In genomic region chr19:43826787-43827754, GRCh38 we compare ENCODE assay signal across 8 cellular contexts. TPM values are rescaled to one million over a fixed set of nuclear protein-coding genes. Genes with fewer than 3 reads are reported as not detected.
DNase-seq lines count a peak whose midpoint lies in the region; ATAC-seq and TF ChIP-seq lines count a peak whose summit lies in the region.

Gene ZNF283 (plus strand): TSS chr19:43827321. CDS start chr19:43833505, 6,184 bp downstream.

- H3K36me3 ChIP-seq in ascending aorta (peaks cover 18 to 38% of the 10 kb centered on the region in 2 donors), prostate gland (no peaks in the 10 kb centered on the region)

- TF ChIP-seq POLR2A in prostate gland (IDR thresholded peaks at IDR 0.05) = peak; percentile 29

- TF ChIP-seq CTCF in HFFc6 (IDR thresholded peaks at IDR 0.05) = no peak
- TF ChIP-seq CTCF in ascending aorta (IDR thresholded peaks at IDR 0.05) = no peak
- no peak for TF ChIP-seq CTCF in prostate gland (IDR thresholded peaks at IDR 0.05)

- peaks cover 3 to 10% of the 10 kb centered on the region in 2 donors for H3K4me1 ChIP-seq in ascending aorta
- H3K4me1 ChIP-seq in right cardiac atrium (ENCODE audit: control insufficient read depth, insufficient read depth, low read length) = peaks cover 1% of the 10 kb centered on the region
- no peaks in the 10 kb centered on the region for H3K4me1 ChIP-seq in prostate gland (replicated peaks)

- peaks cover 23% of the 10 kb centered on the region for H3K4me1 Mint-ChIP-seq in HFFc6 (ENCODE audit: low read depth)
- H3K4me1 Mint-ChIP-seq in T-helper 1 cell treated with Interleukin-12 subunit alpha and Interleukin-12 subunit beta and Interleukin-4 antibody, amounts not matched to agents 30 μg/mL and 1 μg/mL, for 36 hours (ENCODE audit: low read depth) = peaks cover 19% of the 10 kb centered on the region

- H3K27ac Mint-ChIP-seq in HFFc6 = peak within 1 kb of the TSS; percentile 86
- no peak within 1 kb of the TSS for H3K27ac Mint-ChIP-seq in T-helper 1 cell treated with Interleukin-12 subunit alpha and Interleukin-12 subunit beta and Interleukin-4 antibody, amounts not matched to agents 30 μg/mL and 1 μg/mL, for 36 hours

- peaks cover 42% of the 10 kb centered on the region for H3K36me3 Mint-ChIP-seq in HFFc6 (ENCODE audit: low read depth)
- peaks cover 27% of the 10 kb centered on the region for H3K36me3 Mint-ChIP-seq in T-helper 1 cell treated with Interleukin-12 subunit alpha and Interleukin-12 subunit beta and Interleukin-4 antibody, amounts not matched to agents 30 μg/mL and 1 μg/mL, for 36 hours (ENCODE audit: low read depth)

- peak; percentile 92 for DNase-seq in ELR (ENCODE audit: low read depth)
- DNase-seq in HFFc6 = peak; percentile 83
- DNase-seq in NCI-H146 (lab: John Stamatoyannopoulos, UW) = peak; percentile 97
- DNase-seq in ascending aorta (ENCODE audit: low spot score in 2 of 2) = peak; percentile 60 to 94
- DNase-seq in right cardiac atrium = peak; percentile 90 to 96 (median 95)
- peak; percentile 91 for DNase-seq in prostate gland (ENCODE audit: low spot score)
- peak; percentile 92 for DNase-seq in ureter (ENCODE audit: low spot score)

- no peaks in the 10 kb centered on the region for H3K27me3 ChIP-seq in ascending aorta
- H3K27me3 ChIP-seq in right cardiac atrium (ENCODE audit: control insufficient read depth, insufficient read depth) = no peaks in the 10 kb centered on the region
- H3K27me3 ChIP-seq in prostate gland (replicated peaks; ENCODE audit: insufficient read depth) = no peaks in the 10 kb centered on the region

- peak within 1 kb of the TSS; percentile 91 for H3K4me3 Mint-ChIP-seq in HFFc6
- H3K4me3 Mint-ChIP-seq in T-helper 1 cell treated with Interleukin-12 subunit alpha and Interleukin-12 subunit beta and Interleukin-4 antibody, amounts not matched to agents 30 μg/mL and 1 μg/mL, for 36 hours = peak within 1 kb of the TSS; percentile 85

- H3K27me3 Mint-ChIP-seq in HFFc6 (ENCODE audit: insufficient read depth) = peaks cover 3% of the 10 kb centered on the region
- H3K27me3 Mint-ChIP-seq in T-helper 1 cell treated with Interleukin-12 subunit alpha and Interleukin-12 subunit beta and Interleukin-4 antibody, amounts not matched to agents 30 μg/mL and 1 μg/mL, for 36 hours (ENCODE audit: low read depth) = no peaks in the 10 kb centered on the region

- intact Hi-C loops in ascending aorta (cut with DNase I) = loop anchor here (1.0 to 10.0 kb wide), 5 partner anchors 72 to 288 kb away; partner anchors contain the start of genes SMG9, ZNF221, ZNF225 and ZNF230
- intact Hi-C loops in right cardiac atrium (cut with DNase I) = no loop called here
- intact Hi-C loops in prostate gland (cut with DNase I) = no loop called here

- H3K27ac ChIP-seq in ascending aorta (peak within 1 kb of the TSS; percentile 48 to 51), right cardiac atrium (ENCODE audit: low read length) (peak within 1 kb of the TSS; percentile 66), prostate gland (peak within 1 kb of the TSS; percentile 59 to 73)

- 4% methylated on average over 46 of the region's 46 CpGs for WGBS in right cardiac atrium
- WGBS in prostate gland = 9% methylated on average over 46 of the region's 46 CpGs

- H3K9me3 ChIP-seq in ascending aorta (peaks cover 0 to 3% of the 10 kb centered on the region in 2 donors), right cardiac atrium (ENCODE audit: control insufficient read depth, low read length) (no peaks in the 10 kb centered on the region), prostate gland (no peaks in the 10 kb centered on the region)

- peaks cover 24% of the 10 kb centered on the region for H3K9me3 Mint-ChIP-seq in HFFc6
- H3K9me3 Mint-ChIP-seq in T-helper 1 cell treated with Interleukin-12 subunit alpha and Interleukin-12 subunit beta and Interleukin-4 antibody, amounts not matched to agents 30 μg/mL and 1 μg/mL, for 36 hours = peaks cover 31% of the 10 kb centered on the region

- peak within 1 kb of the TSS; percentile 56 to 75 for H3K4me3 ChIP-seq in ascending aorta
- peak within 1 kb of the TSS; percentile 52 for H3K4me3 ChIP-seq in right cardiac atrium (ENCODE audit: low read length)
- H3K4me3 ChIP-seq in prostate gland = peak within 1 kb of the TSS; percentile 54 to 56

- peak; percentile 99 for ATAC-seq in right cardiac atrium

RNA-seq across cellular contexts. Expression of gene ZNF283, which starts in this region (rescaled TPM):
- total RNA-seq in HFFc6 (2021; fragmentation: NEBNext Ultra II Directional; extraction: Animal tissue kit (Norgen Biotek cat#: 25700)) = 1 to 10 TPM; 5.7 to 9.0 (median 7.9) TPM
- not detected for total RNA-seq in ascending aorta
- 10 to 100 TPM; 10.7 to 13.8 (median 11.3) TPM for total RNA-seq in right cardiac atrium
- polyA plus RNA-seq in right cardiac atrium = 4.7 TPM
- 1 to 10 TPM; 5.8 to 8.9 TPM for total RNA-seq in prostate gland
- 15.1 TPM for total RNA-seq in ureter

Comparison
In these comparisons a context has a peak if more than half of its experiments do, and no peak if none do; other contexts are left out.
1. Peak in every context shown above with its lines: DNase-seq, ATAC-seq, H3K4me3 ChIP-seq and H3K27ac ChIP-seq.
2. Peak in DNase-seq, H3K4me3 ChIP-seq and H3K27ac ChIP-seq in ascending aorta; RNA of the gene not detected or under 1 TPM.